Comparison of ENCODE assay signal across 8 cellular contexts in genomic region chr5:141618030-141618803, GRCh38. TPM values are rescaled to one million over a fixed set of nuclear protein-coding genes. Genes with fewer than 3 reads are reported as not detected.
DNase-seq lines count a peak whose midpoint lies in the region; ATAC-seq and TF ChIP-seq lines count a peak whose summit lies in the region.

No MANE protein-coding gene starts in this region.

- peaks cover 35 to 56% of the 10 kb centered on the region in 2 donors for H3K4me1 Mint-ChIP-seq in natural killer cell treated with Interleukin-12 subunit alpha and Interleukin-12 subunit beta and Interleukin-15 and Interleukin-18, amount 100 ng/mL, for 72 hours (ENCODE audit: low read depth in 2 of 2)

- no peak for DNase-seq in AG10803 (ENCODE audit: low read depth)
- DNase-seq in NCI-H526 treated with DMSO at 0.1 percent for 48 hours (lab: John Stamatoyannopoulos, UW): peak; percentile 69
- peak; percentile 35 for DNase-seq in activated T-cell treated with anti-CD3 and anti-CD28 coated beads for 1 hour (ENCODE audit: low read depth)
- DNase-seq in natural killer cell treated with Interleukin-12 subunit alpha and Interleukin-12 subunit beta and Interleukin-15 and Interleukin-18, amount 100 ng/mL, for 72 hours (ENCODE audit: low spot score): peak; percentile 75
- DNase-seq in ureter (ENCODE audit: low spot score): peak; percentile 66

- H3K4me3 ChIP-seq in AG10803 (ENCODE audit: low read length): peak overlapping the region; percentile 71

- peak overlapping the region; percentile 100 for H3K4me3 Mint-ChIP-seq in natural killer cell treated with Interleukin-12 subunit alpha and Interleukin-12 subunit beta and Interleukin-15 and Interleukin-18, amount 100 ng/mL, for 72 hours

- ATAC-seq in GM18870 (IDR thresholded peaks at IDR 0.05; ENCODE audit: unreplicated experiment): peak; percentile 25
- peak; percentile 31 for ATAC-seq in HG03095 (IDR thresholded peaks at IDR 0.05; ENCODE audit: unreplicated experiment)
- peak; percentile 47 for ATAC-seq in esophagus mucosa
- peak; percentile 56 to 57 for ATAC-seq in natural killer cell treated with Interleukin-12 subunit alpha and Interleukin-12 subunit beta and Interleukin-15 and Interleukin-18, amount 100 ng/mL, for 72 hours

- H3K36me3 Mint-ChIP-seq in natural killer cell treated with Interleukin-12 subunit alpha and Interleukin-12 subunit beta and Interleukin-15 and Interleukin-18, amount 100 ng/mL, for 72 hours: peaks cover 34% of the 10 kb centered on the region

- no peak for TF ChIP-seq CTCF in AG10803 (conservative IDR thresholded peaks at IDR 0.05; ENCODE audit: low read length)

- peak overlapping the region; percentile 91 to 98 for H3K27ac Mint-ChIP-seq in natural killer cell treated with Interleukin-12 subunit alpha and Interleukin-12 subunit beta and Interleukin-15 and Interleukin-18, amount 100 ng/mL, for 72 hours

- no peaks in the 10 kb centered on the region for H3K27me3 Mint-ChIP-seq in natural killer cell treated with Interleukin-12 subunit alpha and Interleukin-12 subunit beta and Interleukin-15 and Interleukin-18, amount 100 ng/mL, for 72 hours

- no peaks in the 10 kb centered on the region for H3K9me3 Mint-ChIP-seq in natural killer cell treated with Interleukin-12 subunit alpha and Interleukin-12 subunit beta and Interleukin-15 and Interleukin-18, amount 100 ng/mL, for 72 hours

RNA-seq across cellular contexts. Expression of gene DIAPH1, which starts 0.6 kb away (rescaled TPM):
- total RNA-seq in esophagus mucosa (108 TPM), ureter (86.5 TPM)
- 100 to 1,000 TPM; 280 to 289 TPM for total RNA-seq in natural killer cell treated with Interleukin-12 subunit alpha and Interleukin-12 subunit beta and Interleukin-15 and Interleukin-18, amount 100 ng/mL, for 72 hours

RNA-seq across cellular contexts. Expression of gene HDAC3, which starts 18.4 kb away (rescaled TPM):
- total RNA-seq in esophagus mucosa: 48.2 TPM
- total RNA-seq in natural killer cell treated with Interleukin-12 subunit alpha and Interleukin-12 subunit beta and Interleukin-15 and Interleukin-18, amount 100 ng/mL, for 72 hours: 100 to 1,000 TPM in 1 of 2 donors, 10 to 100 TPM in 1; 80.0 to 128 TPM
- 56.0 TPM for total RNA-seq in ureter

RNA-seq across cellular contexts. Expression of gene RELL2, which starts 18.6 kb away (rescaled TPM):
- total RNA-seq in esophagus mucosa (4.5 TPM), ureter (4.4 TPM)
- 10 to 100 TPM in 1 of 2 donors, 1 to 10 TPM in 1; 8.1 to 39.3 TPM for total RNA-seq in natural killer cell treated with Interleukin-12 subunit alpha and Interleukin-12 subunit beta and Interleukin-15 and Interleukin-18, amount 100 ng/mL, for 72 hours

RNA-seq across cellular contexts. Expression of gene FCHSD1, which starts 33.0 kb away (rescaled TPM):
- total RNA-seq in esophagus mucosa: 5.8 TPM
- 10 to 100 TPM; 35.6 to 56.4 TPM for total RNA-seq in natural killer cell treated with Interleukin-12 subunit alpha and Interleukin-12 subunit beta and Interleukin-15 and Interleukin-18, amount 100 ng/mL, for 72 hours
- 33.5 TPM for total RNA-seq in ureter
